Comparison of ENCODE assay signal across 8 cellular contexts in the genomic region with DNA sequence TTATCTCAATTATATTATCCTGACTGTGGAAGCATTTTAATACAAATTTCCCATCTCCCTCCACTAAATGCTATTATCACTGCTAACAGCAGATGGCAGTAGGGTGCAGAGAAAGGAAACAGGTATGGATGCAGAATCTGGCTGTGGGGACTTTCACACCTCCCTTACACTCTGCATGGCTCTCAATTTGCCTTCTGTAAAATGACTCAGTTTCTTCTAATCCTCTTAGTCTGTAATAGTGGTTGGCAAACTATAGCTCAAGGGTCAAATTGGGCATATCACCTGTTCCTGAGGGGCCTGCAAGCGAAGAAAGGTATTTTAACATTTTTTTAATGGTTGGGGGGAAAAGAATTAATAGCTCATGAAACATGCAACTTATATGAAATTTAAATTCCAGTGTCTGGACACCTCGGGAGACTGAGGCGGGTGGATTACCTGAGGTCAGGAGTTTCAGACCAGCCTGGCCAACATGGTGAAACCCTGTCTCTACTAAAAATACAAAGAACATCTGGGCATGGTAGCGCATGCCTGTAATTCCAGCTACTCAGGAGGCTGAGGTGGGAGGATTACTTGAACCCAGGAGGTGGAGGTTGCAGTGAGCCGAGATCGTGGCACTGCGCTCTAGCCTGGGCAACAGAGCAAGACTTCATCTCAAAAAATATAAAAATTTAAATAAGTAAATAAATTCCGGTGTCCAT.
A peak's percentile ranks its signal among the peaks of the same experiment; 100 is the strongest.
DNase-seq lines count a peak whose midpoint lies in the region; ATAC-seq and TF ChIP-seq lines count a peak whose summit lies in the region.

No MANE protein-coding gene starts in this region.

- peaks cover 44% of the 10 kb centered on the region for H3K4me1 Mint-ChIP-seq in activated naive CD4-positive, alpha-beta T cell treated with anti-CD3 and anti-CD28 coated beads for 36 hours (ENCODE audit: low read depth)

- TF ChIP-seq CTCF in OCI-LY3 (IDR thresholded peaks at IDR 0.05; ENCODE audit: low read depth, low read length) = peak; percentile 99
- peak; percentile 87 for TF ChIP-seq CTCF in cardiac muscle cell (IDR thresholded peaks at IDR 0.05; ENCODE audit: low read depth, low read length)

- H4K20me1 ChIP-seq in OCI-LY3 (ENCODE audit: insufficient read depth, low read length) = peaks cover 22% of the 10 kb centered on the region

- H3K36me3 Mint-ChIP-seq in activated naive CD4-positive, alpha-beta T cell treated with anti-CD3 and anti-CD28 coated beads for 36 hours (ENCODE audit: low read depth) = peaks cover 34% of the 10 kb centered on the region

- H3K27me3 ChIP-seq in OCI-LY3 (ENCODE audit: low read depth, low read length) (no peaks in the 10 kb centered on the region), cardiac muscle cell (no peaks in the 10 kb centered on the region)

- H3K9me3 Mint-ChIP-seq in activated naive CD4-positive, alpha-beta T cell treated with anti-CD3 and anti-CD28 coated beads for 36 hours = no peaks in the 10 kb centered on the region

- H3K4me3 ChIP-seq in OCI-LY3 (ENCODE audit: low read length) = no peak overlapping the region
- no peak overlapping the region for H3K4me3 ChIP-seq in cardiac muscle cell

- H3K27ac Mint-ChIP-seq in activated naive CD4-positive, alpha-beta T cell treated with anti-CD3 and anti-CD28 coated beads for 36 hours = peak overlapping the region; percentile 96

- CTCF ChIA-PET in activated naive CD4-positive, alpha-beta T cell treated with anti-CD3 and anti-CD28 coated beads for 36 hours (lab: Charles Lee) = interaction anchor here (0.6 to 10.3 kb wide), 52 partner anchors 9 to 805 kb away, joined by 3 to 391 read pairs (median 5); a partner anchor contains a TSS

- peaks cover 25% of the 10 kb centered on the region for H3K4me1 ChIP-seq in OCI-LY3 (ENCODE audit: low read length)
- H3K4me1 ChIP-seq in cardiac muscle cell (ENCODE audit: low read depth) = peaks cover 2% of the 10 kb centered on the region

- no peak for ATAC-seq in HG03139 (IDR thresholded peaks at IDR 0.05; ENCODE audit: unreplicated experiment)

- H3K4me3 Mint-ChIP-seq in activated naive CD4-positive, alpha-beta T cell treated with anti-CD3 and anti-CD28 coated beads for 36 hours = peak overlapping the region; percentile 43

- no peak overlapping the region for H3K9ac ChIP-seq in OCI-LY3 (ENCODE audit: low read length)

- peaks cover 26% of the 10 kb centered on the region for H3K36me3 ChIP-seq in OCI-LY3 (replicated peaks; ENCODE audit: low read depth, low read length)
- peaks cover 20% of the 10 kb centered on the region for H3K36me3 ChIP-seq in cardiac muscle cell

- H3K9me3 ChIP-seq in OCI-LY3 (ENCODE audit: insufficient read depth, low read length) = no peaks in the 10 kb centered on the region
- no peaks in the 10 kb centered on the region for H3K9me3 ChIP-seq in cardiac muscle cell (ENCODE audit: low read depth)

- H3K27me3 Mint-ChIP-seq in activated naive CD4-positive, alpha-beta T cell treated with anti-CD3 and anti-CD28 coated beads for 36 hours (ENCODE audit: low read depth) = no peaks in the 10 kb centered on the region

- no peak overlapping the region for H2AFZ ChIP-seq in OCI-LY3 (ENCODE audit: low read depth, low read length)

- H3K79me2 ChIP-seq in OCI-LY3 (ENCODE audit: low read length) = peaks cover 5% of the 10 kb centered on the region; the same call in 1 of the 2 replicates

- intact Hi-C loops in activated naive CD4-positive, alpha-beta T cell treated with anti-CD3 and anti-CD28 coated beads for 36 hours (cut with micrococcal nuclease) = loop anchor here (1.0 kb wide), 1 partner anchor 111 kb away; no protein-coding TSS in a partner anchor

- no peak overlapping the region for H3K27ac ChIP-seq in OCI-LY3 (ENCODE audit: low read length)
- H3K27ac ChIP-seq in cardiac muscle cell = no peak overlapping the region

- H3K4me2 ChIP-seq in OCI-LY3 (ENCODE audit: low read length) = no peak overlapping the region

- DNase-seq in DMS53 (lab: John Stamatoyannopoulos, UW) (peak; percentile 86), HuH-7 (ENCODE audit: low spot score) (peak; percentile 63), cardiac muscle cell (ENCODE audit: low read depth in 1 of 2, low spot score in 1 of 2) (peak; percentile 69 to 81), pulmonary artery endothelial cell (ENCODE audit: low read depth, low spot score) (peak; percentile 27), GF-D8 (lab: John Stamatoyannopoulos, UW) (no peak)
- peak; percentile 70 for DNase-seq in activated naive CD4-positive, alpha-beta T cell treated with anti-CD3 and anti-CD28 coated beads for 36 hours
